8 cellular contexts compared by ENCODE assay signal in genomic region chr16:4537376-4538066, GRCh38. TPM values are rescaled to one million over a fixed set of nuclear protein-coding genes. Genes with fewer than 3 reads are reported as not detected.
DNase-seq lines count a peak whose midpoint lies in the region; ATAC-seq, FAIRE-seq and TF ChIP-seq lines count a peak whose summit lies in the region.

No MANE protein-coding gene starts in this region.

- H3K4me1 ChIP-seq in K562 (replicated peaks in 1 of 2; ENCODE audit: control insufficient read depth in 2 of 2, insufficient read depth in 2 of 2, low read length in 2 of 2): peaks cover 0 to 17% of the 10 kb centered on the region in 2 experiments; a peak in 2 of 5 replicates
- peaks cover 17% of the 10 kb centered on the region for H3K4me1 ChIP-seq in keratinocyte (ENCODE audit: control insufficient read depth, extremely low read depth, insufficient read depth, low read length)

- H3K9ac ChIP-seq in K562 (ENCODE audit: insufficient read depth in 1 of 2, low read depth in 2 of 2, low read length in 2 of 2): no peak overlapping the region
- H3K9ac ChIP-seq in keratinocyte (ENCODE audit: control insufficient read depth, extremely low read depth, insufficient read depth, low read length): peak overlapping the region; percentile 78

- TF ChIP-seq RAD21 in K562 (CRISPR knock-in tag; conservative IDR thresholded peaks at IDR 0.05 in 1 of 2, IDR thresholded peaks at IDR 0.05 in 1 of 2): no peak

- H3K9me1 ChIP-seq in K562 (ENCODE audit: control insufficient read depth, insufficient read depth, low read length) (no peaks in the 10 kb centered on the region), keratinocyte (ENCODE audit: control insufficient read depth, extremely low read depth, insufficient read depth, low read length) (no peaks in the 10 kb centered on the region)

- no TSS peak for BruUV-seq in K562 (replicated peaks; lab: Mats Ljungman, UMichigan)

- peaks cover 43% of the 10 kb centered on the region for H3K4me1 Mint-ChIP-seq in stimulated activated naive CD8-positive, alpha-beta T cell treated with anti-CD3 and anti-CD28 coated beads, Interleukin-15, Interleukin-2, amounts not matched to agents 100 ng/mL and 50 ng/mL, for 24 hours (ENCODE audit: low read depth)

- H3K9me3 ChIP-seq in K562 (replicated peaks; ENCODE audit: control insufficient read depth, insufficient read depth, low read depth, low read length): no peaks in the 10 kb centered on the region; the same call in none of the 2 replicates
- H3K9me3 ChIP-seq in keratinocyte (ENCODE audit: control insufficient read depth, low read depth, low read length): peaks cover 3% of the 10 kb centered on the region

- WGBS in K562 (ENCODE audit: insufficient coverage, low coverage, missing lambda C conversion rate): 35% methylated on average over 19 of the region's 44 CpGs

- H3K27me3 ChIP-seq in K562 (ENCODE audit: control insufficient read depth in 2 of 2, insufficient read depth in 2 of 2, low read length in 2 of 2) (peaks cover 10 to 25% of the 10 kb centered on the region in 2 experiments), keratinocyte (ENCODE audit: control insufficient read depth, extremely low read depth, insufficient read depth, low read length) (no peaks in the 10 kb centered on the region)

- H3K36me3 Mint-ChIP-seq in stimulated activated naive CD8-positive, alpha-beta T cell treated with anti-CD3 and anti-CD28 coated beads, Interleukin-15, Interleukin-2, amounts not matched to agents 100 ng/mL and 50 ng/mL, for 24 hours (ENCODE audit: low read depth): peaks cover 19% of the 10 kb centered on the region

- intact Hi-C loops in K562 (cut with micrococcal nuclease): no loop called here

- dilution Hi-C loops in keratinocyte (cut with MboI; ENCODE audit: extremely low pct_ligation_motif_present, low sequenced_read_pairs): no loop called here

- POLR2A ChIA-PET in K562 (lab: Yijun Ruan, JAX): interaction anchor here (0.9 kb wide), 1 partner anchor 11 kb away, joined by 3 read pairs; no protein-coding TSS in a partner anchor

- peak overlapping the region; percentile 53 for H3K27ac Mint-ChIP-seq in stimulated activated naive CD8-positive, alpha-beta T cell treated with anti-CD3 and anti-CD28 coated beads, Interleukin-15, Interleukin-2, amounts not matched to agents 100 ng/mL and 50 ng/mL, for 24 hours

- CTCF ChIA-PET in K562 (lab: Yijun Ruan, JAX; ENCODE audit: low intra/inter-chr PET ratio): no interaction called here

- H4K20me1 ChIP-seq in K562 (replicated peaks; ENCODE audit: control insufficient read depth, insufficient read depth, low read length) (no peaks in the 10 kb centered on the region), keratinocyte (ENCODE audit: control insufficient read depth, extremely low read depth, insufficient read depth, low read length) (no peaks in the 10 kb centered on the region)

- no peak for TF ChIP-seq EP300 in K562 (IDR thresholded peaks at IDR 0.05; ENCODE audit: low read length)

- peaks cover 4% of the 10 kb centered on the region for H3K9me3 Mint-ChIP-seq in stimulated activated naive CD8-positive, alpha-beta T cell treated with anti-CD3 and anti-CD28 coated beads, Interleukin-15, Interleukin-2, amounts not matched to agents 100 ng/mL and 50 ng/mL, for 24 hours

- no peak for ATAC-seq in K562

- DNase-seq in stimulated activated CD4-positive, alpha-beta T cell treated with anti-CD3 and anti-CD28 coated beads, Interleukin-15, amount 100 ng/mL, for 24 hours: peak; percentile 27
- DNase-seq in stimulated activated CD4-positive, alpha-beta T cell treated with anti-CD3 and anti-CD28 coated beads, Interleukin-2, amount 100 ng/mL, for 48 hours: no peak
- DNase-seq in K562 (ENCODE audit: extremely low read depth in 1 of 4, low spot score in 3 of 4): no peak
- DNase-seq in keratinocyte (ENCODE audit: low read depth, low spot score): no peak
- DNase-seq in effector CD8-positive, alpha-beta T cell (lab: John Stamatoyannopoulos, UW): no peak
- DNase-seq in HCEC 1CT: no peak
- DNase-seq in dedifferentiated amniotic fluid mesenchymal stem cell (ENCODE audit: extremely low spot score): no peak

- no peak overlapping the region for H3K4me3 ChIP-seq in K562
- H3K4me3 ChIP-seq in keratinocyte (ENCODE audit: control insufficient read depth in 2 of 3, extremely low read depth in 1 of 3, insufficient read depth in 2 of 3, low read depth in 1 of 3, low read length in 3 of 3): peak overlapping the region; percentile 76 to 84 (median 83)

- H2AFZ ChIP-seq in K562 (ENCODE audit: low read depth, low read length): no peak overlapping the region
- H2AFZ ChIP-seq in keratinocyte (ENCODE audit: control insufficient read depth, low read length): peak overlapping the region; percentile 62

- H3K27ac ChIP-seq in K562 (ENCODE audit: extremely low read depth, low read depth, low read length) (no peak overlapping the region), keratinocyte (ENCODE audit: control insufficient read depth, insufficient read depth, low read length) (peak overlapping the region; percentile 70)

- H3K79me2 ChIP-seq in K562 (ENCODE audit: control insufficient read depth, insufficient read depth, low read length): no peaks in the 10 kb centered on the region
- peaks cover 48% of the 10 kb centered on the region for H3K79me2 ChIP-seq in keratinocyte (ENCODE audit: control insufficient read depth, insufficient read depth, low read length)

- TF ChIP-seq CTCF in K562 (IDR thresholded peaks at IDR 0.05 in 2 of 3, conservative IDR thresholded peaks at IDR 0.05 in 1 of 3; ENCODE audit: insufficient read depth in 2 of 3, low read depth in 1 of 3, low read length in 3 of 3) (no peak), keratinocyte (optimal IDR thresholded peaks at IDR 0.05 in 1 of 3, IDR thresholded peaks at IDR 0.05 in 1 of 3, conservative IDR thresholded peaks at IDR 0.05 in 1 of 3; ENCODE audit: extremely low read depth in 1 of 3, insufficient read depth in 2 of 3, low read length in 3 of 3) (no peak)

- H3K4me2 ChIP-seq in K562 (ENCODE audit: insufficient read depth, low read length) (no peak overlapping the region), keratinocyte (ENCODE audit: control insufficient read depth, extremely low read depth, insufficient read depth, low read depth, low read length) (peak overlapping the region; percentile 96)

- in situ Hi-C loops in K562 (cut with MboI): no loop called here

- H3K36me3 ChIP-seq in K562 (ENCODE audit: control insufficient read depth, insufficient read depth, low read length) (no peaks in the 10 kb centered on the region), keratinocyte (ENCODE audit: control insufficient read depth in 2 of 2, extremely low read depth in 1 of 2, insufficient read depth in 2 of 2, low read length in 2 of 2) (peaks cover 11% of the 10 kb centered on the region in 2 experiments)

- no peak for TF ChIP-seq POLR2A in K562 (conservative IDR thresholded peaks at IDR 0.05)

- H3K27me3 Mint-ChIP-seq in stimulated activated naive CD8-positive, alpha-beta T cell treated with anti-CD3 and anti-CD28 coated beads, Interleukin-15, Interleukin-2, amounts not matched to agents 100 ng/mL and 50 ng/mL, for 24 hours: no peaks in the 10 kb centered on the region

- FAIRE-seq in K562 (lab: Jason Lieb, UNC) (no peak), keratinocyte (lab: Jason Lieb, UNC) (peak; percentile 61)

- peak overlapping the region; percentile 73 for H3K4me3 Mint-ChIP-seq in stimulated activated naive CD8-positive, alpha-beta T cell treated with anti-CD3 and anti-CD28 coated beads, Interleukin-15, Interleukin-2, amounts not matched to agents 100 ng/mL and 50 ng/mL, for 24 hours

RNA-seq across cellular contexts. Expression of gene CDIP1, which starts 1.1 kb away (rescaled TPM):
- total RNA-seq in K562 (2011; cell fraction: chromatin; rRNA removed; ENCODE audit: low replicate concordance): not detected in 2 replicates
- total RNA-seq in K562 (2011; cell fraction: nucleolus; rRNA removed): not detected in 2 replicates
- total RNA-seq in K562 (2011; cell fraction: nucleoplasm; rRNA removed): not detected in 2 replicates
- total RNA-seq in K562 (2014; rRNA removed) (not detected in 2 replicates), K562 (2014; rRNA removed; fragmentation: Illumina TruSeq; extraction: Trizol) (not detected in 2 replicates), K562 (2015; rRNA removed; fragmentation: Illumina TruSeq; extraction: Trizol) (not detected in 2 replicates), K562 (2021) (0.18 and 0.29 TPM in 2 replicates)
- polyA plus RNA-seq in K562 (2011; rRNA removed) (0.15 TPM in 1 of 2 replicates, not detected in the other), K562 (2014; fragmentation: Illumina TruSeq; extraction: Trizol) (not detected in 2 replicates), K562 (2014; fragmentation: Nextera tagmentation; extraction: Ambion mirVana) (not detected), K562 (2014; rRNA removed) (not detected in 2 replicates), keratinocyte (19.8 to 39.4 TPM (median 23.1 TPM) in 3 replicates)
- 0.07 TPM in 1 of 2 replicates, not detected in the other for polyA plus RNA-seq in K562 (2011; cell fraction: cytosol; rRNA removed)
- polyA plus RNA-seq in K562 (2011; cell fraction: nucleus; rRNA removed): 0.10 and 0.18 TPM in 2 replicates
- 0.31 and 0.54 TPM in 2 replicates for polyA plus RNA-seq in K562 (2012)
- not detected in 2 replicates for polyA minus RNA-seq in K562 (2011; rRNA and poly(A)+ RNA removed)
- polyA minus RNA-seq in K562 (2011; cell fraction: cytosol; rRNA and poly(A)+ RNA removed): 1.7 TPM in 1 of 2 replicates, not detected in the other
- 0.40 and 1.1 TPM in 2 replicates for polyA minus RNA-seq in K562 (2011; cell fraction: nucleus; rRNA and poly(A)+ RNA removed)
- polyA plus RNA-seq in keratinocyte (2011; ENCODE audit: low read depth): 14.2 TPM
- polyA plus RNA-seq in keratinocyte (2011; cell fraction: cytosol; rRNA removed): 32.0 and 47.0 TPM in 2 replicates
- polyA plus RNA-seq in keratinocyte (2011; cell fraction: nucleus; rRNA removed): 53.3 and 59.5 TPM in 2 replicates
- 48.9 and 50.3 TPM in 2 replicates for polyA plus RNA-seq in keratinocyte (2012; ENCODE audit: low replicate concordance)
- polyA minus RNA-seq in keratinocyte: 22.5 to 58.5 TPM (median 24.5 TPM) in 3 replicates
- polyA minus RNA-seq in keratinocyte (2011; cell fraction: cytosol; rRNA and poly(A)+ RNA removed): 25.5 TPM
- polyA minus RNA-seq in keratinocyte (2011; cell fraction: nucleus; rRNA and poly(A)+ RNA removed): 14.0 and 17.0 TPM in 2 replicates

RNA-seq across cellular contexts. Expression of gene C16orf96, which starts 18.6 kb away (rescaled TPM):
- not detected in 2 replicates for total RNA-seq in K562 (2011; cell fraction: chromatin; rRNA removed; ENCODE audit: low replicate concordance)
- not detected in 2 replicates for total RNA-seq in K562 (2011; cell fraction: nucleolus; rRNA removed)
- not detected in 2 replicates for total RNA-seq in K562 (2011; cell fraction: nucleoplasm; rRNA removed)
- total RNA-seq in K562 (2014; rRNA removed) (not detected in 2 replicates), K562 (2014; rRNA removed; fragmentation: Illumina TruSeq; extraction: Trizol) (not detected in 2 replicates), K562 (2015; rRNA removed; fragmentation: Illumina TruSeq; extraction: Trizol) (not detected in 2 replicates), K562 (2021) (not detected in 2 replicates)
- polyA plus RNA-seq in K562 (2011; rRNA removed) (not detected in 2 replicates), K562 (2014; fragmentation: Illumina TruSeq; extraction: Trizol) (not detected in 2 replicates), K562 (2014; fragmentation: Nextera tagmentation; extraction: Ambion mirVana) (not detected), K562 (2014; rRNA removed) (not detected in 2 replicates), keratinocyte (not detected in 3 replicates)
- polyA plus RNA-seq in K562 (2011; cell fraction: cytosol; rRNA removed): not detected in 2 replicates
- not detected in 2 replicates for polyA plus RNA-seq in K562 (2011; cell fraction: nucleus; rRNA removed)
- polyA plus RNA-seq in K562 (2012): not detected in 2 replicates
- polyA minus RNA-seq in K562 (2011; rRNA and poly(A)+ RNA removed): not detected in 2 replicates
- polyA minus RNA-seq in K562 (2011; cell fraction: cytosol; rRNA and poly(A)+ RNA removed): not detected in 2 replicates
- polyA minus RNA-seq in K562 (2011; cell fraction: nucleus; rRNA and poly(A)+ RNA removed): not detected in 2 replicates
- polyA plus RNA-seq in keratinocyte (2011; ENCODE audit: low read depth): 0.06 TPM
- not detected in 2 replicates for polyA plus RNA-seq in keratinocyte (2011; cell fraction: cytosol; rRNA removed)
- 0.07 TPM in 1 of 2 replicates, not detected in the other for polyA plus RNA-seq in keratinocyte (2011; cell fraction: nucleus; rRNA removed)
- 0.04 TPM in 1 of 2 replicates, not detected in the other for polyA plus RNA-seq in keratinocyte (2012; ENCODE audit: low replicate concordance)
- not detected in 3 replicates for polyA minus RNA-seq in keratinocyte
- polyA minus RNA-seq in keratinocyte (2011; cell fraction: cytosol; rRNA and poly(A)+ RNA removed): not detected
- not detected in 2 replicates for polyA minus RNA-seq in keratinocyte (2011; cell fraction: nucleus; rRNA and poly(A)+ RNA removed)

Comparison
In these comparisons a context has a peak if more than half of its experiments do, and no peak if none do; other contexts are left out.
1. RNA of gene CDIP1, which starts 1.1 kb away (polyA plus RNA-seq): 14.2 to 59.5 TPM in keratinocyte; 0.07 to 0.54 TPM in K562; every median in the first group is over 4 times any median in the second.